ENCODE assay signal across 15 cellular contexts in genomic region chr7:121385056-121385799, GRCh38. TPM values are rescaled to one million over a fixed set of nuclear protein-coding genes. Genes with fewer than 3 reads are reported as not detected.
DNase-seq lines count a peak whose midpoint lies in the region; ATAC-seq and TF ChIP-seq lines count a peak whose summit lies in the region.
"Had no signal": no experiment of that assay in that cellular context is flagged by ENCODE, and none has a peak within 500 bp of the region (broad histone marks: within the 10 kb centered on the region; RNA-seq: fewer than 3 reads in every experiment).

No MANE protein-coding gene starts in this region.

- H3K9ac ChIP-seq in GM23248, result no peak overlapping the region

- H3K4me1 Mint-ChIP-seq in osteocyte (ENCODE audit: unreplicated experiment), result peaks cover 43% of the 10 kb centered on the region

- H3K36me3 ChIP-seq in body of pancreas (replicated peaks in 1 of 2; ENCODE audit: insufficient read depth in 1 of 2, low read depth in 2 of 2), result no peaks in the 10 kb centered on the region
- no peaks in the 10 kb centered on the region for H3K36me3 ChIP-seq in GM23248 (ENCODE audit: low read depth)
- H3K36me3 ChIP-seq: uterus had no signal

- H3K36me3 Mint-ChIP-seq in osteocyte (ENCODE audit: unreplicated experiment), result peaks cover 15% of the 10 kb centered on the region

- no peaks in the 10 kb centered on the region for H3K9me3 Mint-ChIP-seq in osteocyte (ENCODE audit: unreplicated experiment)
- H3K9me3 Mint-ChIP-seq: activated naive CD4-positive, alpha-beta T cell treated with anti-CD3 and anti-CD28 coated beads for 36 hours had no signal

- H3K79me2 ChIP-seq in GM23248 (ENCODE audit: insufficient read depth), result peaks cover 74% of the 10 kb centered on the region

- no peak for TF ChIP-seq POLR2A in body of pancreas (IDR thresholded peaks at IDR 0.05)

- ATAC-seq in body of pancreas, result no peak

- no peaks in the 10 kb centered on the region for H3K9me3 ChIP-seq in body of pancreas
- H3K9me3 ChIP-seq in GM23248 (ENCODE audit: low read depth), result no peaks in the 10 kb centered on the region
- H3K9me3 ChIP-seq: uterus had no signal

- H3K27me3 Mint-ChIP-seq in osteocyte (ENCODE audit: unreplicated experiment), result no peaks in the 10 kb centered on the region

- H3K4me2 ChIP-seq in GM23248 (ENCODE audit: unreplicated experiment), result no peak overlapping the region

- no peak overlapping the region for H3K4me3 Mint-ChIP-seq in osteocyte (ENCODE audit: unreplicated experiment)
- H3K4me3 Mint-ChIP-seq: activated naive CD4-positive, alpha-beta T cell treated with anti-CD3 and anti-CD28 coated beads for 36 hours had no signal

- WGBS in body of pancreas, 2 donors, result 72 to 74% methylated on average over 4 of the region's 4 CpGs
- WGBS in GM23248 (ENCODE audit: low coverage in 1 of 2, low lambda C conversion rate in 2 of 2, missing lambda C conversion rate in 2 of 2), 2 experiments, result 95% methylated on average over 4 of the region's 4 CpGs

- no peaks in the 10 kb centered on the region for H3K9me2 ChIP-seq in GM23248 (ENCODE audit: insufficient read depth)

- no peak for TF ChIP-seq CTCF in GM12864 (IDR thresholded peaks at IDR 0.05; ENCODE audit: low read depth, low read length, missing control alignments)
- TF ChIP-seq CTCF in body of pancreas (IDR thresholded peaks at IDR 0.05), result no peak
- TF ChIP-seq CTCF in osteocyte (IDR thresholded peaks at IDR 0.05), result no peak

- H3K27me3 ChIP-seq in body of pancreas (no peaks in the 10 kb centered on the region), GM23248 (replicated peaks; ENCODE audit: insufficient read depth) (no peaks in the 10 kb centered on the region)
- H3K27me3 ChIP-seq: uterus had no signal

- H3K27ac Mint-ChIP-seq in osteocyte (ENCODE audit: unreplicated experiment), result peak overlapping the region; percentile 65
- H3K27ac Mint-ChIP-seq: activated naive CD4-positive, alpha-beta T cell treated with anti-CD3 and anti-CD28 coated beads for 36 hours had no signal

- H3K4me1 ChIP-seq in body of pancreas (peaks cover 56% of the 10 kb centered on the region), GM23248 (ENCODE audit: insufficient read depth) (no peaks in the 10 kb centered on the region)
- H3K4me1 ChIP-seq: uterus had no signal

- intact Hi-C loops in body of pancreas (cut with DNase I), result no loop called here

- H3K27ac ChIP-seq in body of pancreas, result peak overlapping the region in 3 of 4 donors; percentile 73 to 82 (median 75)
- H3K27ac ChIP-seq in GM23248, result no peak overlapping the region
- H3K27ac ChIP-seq: C4-2B, epithelial cell of prostate, uterus had no signal

- peaks cover 9% of the 10 kb centered on the region; the same call in 1 of the 2 replicates for H4K20me1 ChIP-seq in GM23248 (ENCODE audit: insufficient read depth)

- H2AFZ ChIP-seq in GM23248, result no peak overlapping the region

- H3K4me3 ChIP-seq in GM12864 (ENCODE audit: low read depth, low read length) (peak overlapping the region; percentile 14; the same call in 1 of the 2 replicates), body of pancreas (no peak overlapping the region), GM23248 (no peak overlapping the region)
- H3K4me3 ChIP-seq: uterus had no signal

- in situ Hi-C loops in GM23248 (cut with MboI), result no loop called here

- DNase-seq in GM12864 (ENCODE audit: low read depth), result no peak
- DNase-seq in HT-29 (ENCODE audit: low spot score), result peak; percentile 49
- no peak for DNase-seq in body of pancreas
- no peak for DNase-seq in osteocyte (ENCODE audit: extremely low spot score, unreplicated experiment)
- DNase-seq in activated T-cell treated with anti-CD3 and anti-CD28 coated beads, Interleukin-2, amount 50 U/mL, for 1 hour, result no peak
- no peak for DNase-seq in cortex of kidney (lab: John Stamatoyannopoulos, UW)
- no peak for DNase-seq in Ammon's horn (ENCODE audit: low spot score)
- DNase-seq in GM23248, result no peak
- DNase-seq: activated naive CD4-positive, alpha-beta T cell treated with anti-CD3 and anti-CD28 coated beads for 36 hours; NCI-H1930; stimulated activated CD4-positive, alpha-beta T cell treated with anti-CD3 and anti-CD28 coated beads, Interleukin-4, amount 100 ng/mL, for 24 hours; uterus had no signal

- no peaks in the 10 kb centered on the region for H3F3A ChIP-seq in GM23248 (ENCODE audit: insufficient read depth)

RNA-seq across cellular contexts. Expression of gene FAM3C, which starts 10.9 kb away (rescaled TPM):
- total RNA-seq in HT-29 (2014; rRNA removed; shearing (Covaris generic)), result 37.4 and 38.5 TPM in 2 replicates
- total RNA-seq in body of pancreas (10 to 100 TPM; 33.6 to 69.3 TPM), osteocyte (37.4 and 42.0 TPM in 2 replicates)
- total RNA-seq in GM23248 (2014; rRNA removed; shearing (Covaris generic)), result 38.6 and 43.5 TPM in 2 replicates
- polyA plus RNA-seq in GM23248 (2016; fragmentation: Nextera tagmentation; extraction: Ambion mirVana), result 52.4 and 53.1 TPM in 2 replicates

RNA-seq across cellular contexts. Expression of gene WNT16, which starts 56.4 kb away (rescaled TPM):
- not detected in 2 replicates for total RNA-seq in HT-29 (2014; rRNA removed; shearing (Covaris generic))
- total RNA-seq in body of pancreas (not detected), osteocyte (0.26 and 0.81 TPM in 2 replicates)
- total RNA-seq in GM23248 (2014; rRNA removed; shearing (Covaris generic)), result 0.22 TPM in 1 of 2 replicates, not detected in the other
- 0.23 TPM in 2 replicates for polyA plus RNA-seq in GM23248 (2016; fragmentation: Nextera tagmentation; extraction: Ambion mirVana)
- total RNA-seq: activated naive CD4-positive, alpha-beta T cell treated with anti-CD3 and anti-CD28 coated beads for 36 hours; glomerular endothelial cell had no signal
